14 cellular contexts compared by ENCODE assay signal in genomic region chr15:68408526-68408925, GRCh38. TPM values are rescaled to one million over a fixed set of nuclear protein-coding genes. Genes with fewer than 3 reads are reported as not detected.
DNase-seq lines count a peak whose midpoint lies in the region; ATAC-seq and TF ChIP-seq lines count a peak whose summit lies in the region.
"Had no signal": no experiment of that assay in that cellular context is flagged by ENCODE, and none has a peak within 500 bp of the region (broad histone marks: within the 10 kb centered on the region; RNA-seq: fewer than 3 reads in every experiment).

No MANE protein-coding gene starts in this region.

- H3K27ac ChIP-seq in ascending aorta: peak overlapping the region; percentile 78 to 84
- no peak overlapping the region for H3K27ac ChIP-seq in ovary
- H3K27ac ChIP-seq in upper lobe of right lung: no peak overlapping the region
- H3K27ac ChIP-seq: BLaER1 treated with 17β-estradiol and CSF1 and Interleukin-3, amounts not matched to agents 10 nM and 100 nM had no signal

- H3K4me1 Mint-ChIP-seq in activated T-cell treated with anti-CD3 and anti-CD28 coated beads, Interleukin-2, amount 50 U/mL, for 24 hours (ENCODE audit: low read depth): no peaks in the 10 kb centered on the region

- H3K36me3 Mint-ChIP-seq in activated T-cell treated with anti-CD3 and anti-CD28 coated beads, Interleukin-2, amount 50 U/mL, for 24 hours (ENCODE audit: low read depth): no peaks in the 10 kb centered on the region

- H3K9me3 Mint-ChIP-seq in activated T-cell treated with anti-CD3 and anti-CD28 coated beads, Interleukin-2, amount 50 U/mL, for 24 hours: no peaks in the 10 kb centered on the region

- TF ChIP-seq CTCF in ascending aorta (IDR thresholded peaks at IDR 0.05) (no peak), ovary (IDR thresholded peaks at IDR 0.05) (no peak), upper lobe of right lung (IDR thresholded peaks at IDR 0.05) (no peak), GM13976 (IDR thresholded peaks at IDR 0.05; ENCODE audit: borderline replicate concordance, control extremely low read depth, extremely low read depth, insufficient read depth, missing control alignments) (no peak)

- in situ Hi-C loops in GM13976 (cut with MboI; ENCODE audit: low sequenced_read_pairs, unreplicated experiment): no loop called here

- no peaks in the 10 kb centered on the region for H3K27me3 Mint-ChIP-seq in activated T-cell treated with anti-CD3 and anti-CD28 coated beads, Interleukin-2, amount 50 U/mL, for 24 hours

- H3K36me3 ChIP-seq in ascending aorta: peaks cover 0 to 6% of the 10 kb centered on the region in 2 donors
- no peaks in the 10 kb centered on the region for H3K36me3 ChIP-seq in ovary
- H3K36me3 ChIP-seq in upper lobe of right lung: no peaks in the 10 kb centered on the region
- H3K36me3 ChIP-seq: BLaER1 treated with 17β-estradiol and CSF1 and Interleukin-3, amounts not matched to agents 10 nM and 100 nM had no signal

- intact Hi-C loops in ascending aorta (cut with DNase I): no loop called here
- intact Hi-C loops in ovary (cut with DNase I): no loop called here
- intact Hi-C loops in upper lobe of right lung (cut with DNase I): no loop called here

- H3K9me3 ChIP-seq in ascending aorta (no peaks in the 10 kb centered on the region), ovary (no peaks in the 10 kb centered on the region), upper lobe of right lung (no peaks in the 10 kb centered on the region)

- no peak for TF ChIP-seq EP300 in ovary (IDR thresholded peaks at IDR 0.05)

- TF ChIP-seq POLR2A in ovary (IDR thresholded peaks at IDR 0.05): no peak

- H3K4me3 Mint-ChIP-seq in activated T-cell treated with anti-CD3 and anti-CD28 coated beads, Interleukin-2, amount 50 U/mL, for 24 hours: no peak overlapping the region

- ATAC-seq in upper lobe of right lung (no peak), GM18519 (IDR thresholded peaks at IDR 0.05; ENCODE audit: low FRiP score, unreplicated experiment) (no peak), HG03097 (IDR thresholded peaks at IDR 0.05; ENCODE audit: low FRiP score, unreplicated experiment) (no peak)
- ATAC-seq: Panc1 had no signal

- peak; percentile 9 for DNase-seq in activated T-cell treated with anti-CD3 and anti-CD28 coated beads, Interleukin-2, amount 50 U/mL, for 24 hours
- no peak for DNase-seq in activated T-cell treated with anti-CD3 and anti-CD28 coated beads, Interleukin-2, amount 50 U/mL, for 48 hours
- DNase-seq in ascending aorta (ENCODE audit: low spot score in 2 of 2): peak in 1 of 2 donors; percentile 18
- peak in 3 of 5 donors; percentile 4 to 17 (median 5) for DNase-seq in ovary
- peak; percentile 20 for DNase-seq in upper lobe of right lung
- DNase-seq in GM13976 (ENCODE audit: low spot score): no peak
- DNase-seq: NCI-H1417 treated with DMSO at 0.1 percent for 48 hours, NCI-H2029 treated with DMSO at 0.1 percent for 48 hours, NCI-H510A, NCI-H82 had no signal

- H3K27me3 ChIP-seq in ascending aorta: no peaks in the 10 kb centered on the region
- no peaks in the 10 kb centered on the region for H3K27me3 ChIP-seq in ovary
- H3K27me3 ChIP-seq in upper lobe of right lung: no peaks in the 10 kb centered on the region
- H3K27me3 ChIP-seq: BLaER1 treated with 17β-estradiol and CSF1 and Interleukin-3, amounts not matched to agents 10 nM and 100 nM had no signal

- WGBS in ovary, 3 donors: 95 to 100% (median 98%) methylated on average over 3 of the region's 3 CpGs

- H3K4me3 ChIP-seq in ascending aorta: no peak overlapping the region
- H3K4me3 ChIP-seq in ovary: no peak overlapping the region
- H3K4me3 ChIP-seq in upper lobe of right lung: no peak overlapping the region
- H3K4me3 ChIP-seq: BLaER1 treated with 17β-estradiol and CSF1 and Interleukin-3, amounts not matched to agents 10 nM and 100 nM had no signal

- H3K4me1 ChIP-seq in ascending aorta (peaks cover 10 to 39% of the 10 kb centered on the region in 2 donors), ovary (ENCODE audit: insufficient read depth) (peaks cover 3% of the 10 kb centered on the region), upper lobe of right lung (no peaks in the 10 kb centered on the region)

- H3K27ac Mint-ChIP-seq in activated T-cell treated with anti-CD3 and anti-CD28 coated beads, Interleukin-2, amount 50 U/mL, for 24 hours: no peak overlapping the region

RNA-seq across cellular contexts. Expression of gene ITGA11, which starts 23.4 kb away (rescaled TPM):
- total RNA-seq in ascending aorta (136 TPM), ovary (10 to 100 TPM in 2 of 7 donors, 1 to 10 TPM in 5; 1.2 to 25.2 (median 4.4) TPM), upper lobe of right lung (7.1 TPM)
- polyA plus RNA-seq in ovary: 10 to 100 TPM in 1 of 2 donors, 1 to 10 TPM in 1; 2.2 to 34.5 TPM

Comparison
In these comparisons a context has a peak if more than half of its experiments do, and no peak if none do; other contexts are left out.
1. DNase-seq: peak in activated T-cell treated with anti-CD3 and anti-CD28 coated beads, Interleukin-2, amount 50 U/mL, for 24 hours (single experiment), ovary (3 of 5) and upper lobe of right lung (single experiment); none in activated T-cell treated with anti-CD3 and anti-CD28 coated beads, Interleukin-2, amount 50 U/mL, for 48 hours (0 of 2) and GM13976 (single experiment).
2. H3K27ac ChIP-seq: peak in ascending aorta (2 of 2); none in ovary (0 of 2) and upper lobe of right lung (single experiment).